ENCODE assay signal across 1 cellular context in the genomic region with DNA sequence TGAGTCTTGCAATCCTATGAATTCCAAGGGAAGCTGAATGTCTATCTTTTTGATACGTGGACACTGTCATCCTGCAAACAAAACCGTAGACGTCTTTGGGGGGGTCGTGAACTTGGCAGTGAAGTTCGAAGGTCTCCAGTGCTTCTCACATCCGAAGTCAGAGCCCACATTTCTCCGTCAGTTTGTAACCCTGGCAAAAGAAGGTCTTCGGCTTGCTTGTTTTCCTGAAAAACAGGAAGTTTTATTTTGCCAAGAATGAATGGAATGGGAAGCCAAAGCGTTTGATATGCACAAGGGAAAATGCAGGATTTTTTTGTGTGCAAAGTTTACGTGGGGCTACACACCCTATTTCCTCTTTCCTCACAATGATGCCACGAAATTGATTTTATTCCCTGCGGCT.
TF ChIP-seq lines count a peak whose summit lies in the region.

No MANE protein-coding gene starts in this region.

TF ChIP-seq in A549, 52 proteins besides CTCF, POLR2A, EP300 and RAD21 (continued from another document):
- no peak for TF ChIP-seq BHLHE40 (IDR thresholded peaks at IDR 0.05; ENCODE audit: low read depth, low read length)
- no peak for TF ChIP-seq POLR2AphosphoS2 (conservative IDR thresholded peaks at IDR 0.05; ENCODE audit: low read length)
- no peak for TF ChIP-seq CEBPB (IDR thresholded peaks at IDR 0.05)
- TF ChIP-seq, protein P1, sequence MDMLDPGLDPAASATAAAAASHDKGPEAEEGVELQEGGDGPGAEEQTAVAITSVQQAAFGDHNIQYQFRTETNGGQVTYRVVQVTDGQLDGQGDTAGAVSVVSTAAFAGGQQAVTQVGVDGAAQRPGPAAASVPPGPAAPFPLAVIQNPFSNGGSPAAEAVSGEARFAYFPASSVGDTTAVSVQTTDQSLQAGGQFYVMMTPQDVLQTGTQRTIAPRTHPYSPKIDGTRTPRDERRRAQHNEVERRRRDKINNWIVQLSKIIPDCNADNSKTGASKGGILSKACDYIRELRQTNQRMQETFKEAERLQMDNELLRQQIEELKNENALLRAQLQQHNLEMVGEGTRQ (IDR thresholded peaks at IDR 0.05): no peak
- no peak for TF ChIP-seq SREBF2 (IDR thresholded peaks at IDR 0.05)
- TF ChIP-seq ZSCAN20 (CRISPR knock-in tag; IDR thresholded peaks at IDR 0.05): no peak
- no peak for TF ChIP-seq ESRRA (IDR thresholded peaks at IDR 0.05; ENCODE audit: borderline replicate concordance, low read length)
- no peak for TF ChIP-seq ZC3H11A (IDR thresholded peaks at IDR 0.05)
- no peak for TF ChIP-seq HOXA7 (CRISPR knock-in tag; IDR thresholded peaks at IDR 0.05)
- TF ChIP-seq FOSL2 (IDR thresholded peaks at IDR 0.05): no peak
- no peak for TF ChIP-seq FOSL2 (CRISPR knock-in tag; IDR thresholded peaks at IDR 0.05)
- no peak for TF ChIP-seq HEYL (CRISPR knock-in tag; IDR thresholded peaks at IDR 0.05)
- no peak for TF ChIP-seq EHF (CRISPR knock-in tag; IDR thresholded peaks at IDR 0.05)
TF ChIP-seq in A549: peak in this region for 0.
